8 cellular contexts compared by ENCODE assay signal in genomic region chr22:31749636-31750364, GRCh38. TPM values are rescaled to one million over a fixed set of nuclear protein-coding genes. Genes with fewer than 3 reads are reported as not detected.
DNase-seq lines count a peak whose midpoint lies in the region; ATAC-seq and TF ChIP-seq lines count a peak whose summit lies in the region.

Gene PRR14L (minus strand): TSS chr22:31750132. CDS start chr22:31738860, 11,272 bp downstream.

- TF ChIP-seq CTCF in coronary artery (IDR thresholded peaks at IDR 0.05), result no peak

- peak within 1 kb of the TSS; percentile 95 to 99 (median 97) for H3K9ac ChIP-seq in BLaER1 treated with 17β-estradiol and CSF1 and Interleukin-3, amounts not matched to agents 10 nM and 100 nM

- peaks cover 0 to 31% (median 14%) of the 10 kb centered on the region in 11 experiments; a peak in 12 of 22 replicates for H4K20me1 ChIP-seq in BLaER1 treated with 17β-estradiol and CSF1 and Interleukin-3, amounts not matched to agents 10 nM and 100 nM

- no peaks in the 10 kb centered on the region for H3K9me3 ChIP-seq in BLaER1 treated with 17β-estradiol and CSF1 and Interleukin-3, amounts not matched to agents 10 nM and 100 nM (replicated peaks in 1 of 11)

- H3K4me1 ChIP-seq in BLaER1 treated with 17β-estradiol and CSF1 and Interleukin-3, amounts not matched to agents 10 nM and 100 nM, result peaks cover 51 to 60% (median 54%) of the 10 kb centered on the region in 10 experiments

- H3K27ac ChIP-seq in BLaER1 treated with 17β-estradiol and CSF1 and Interleukin-3, amounts not matched to agents 10 nM and 100 nM, result peak within 1 kb of the TSS; percentile 88 to 99 (median 96)
- H3K27ac ChIP-seq in coronary artery, result peak within 1 kb of the TSS; percentile 76 to 85
- H3K27ac ChIP-seq in layer of hippocampus (ENCODE audit: low read depth, low read length), result peak within 1 kb of the TSS; percentile 82

- peak within 1 kb of the TSS; percentile 79 to 99 (median 88) for H3K4me3 ChIP-seq in BLaER1 treated with 17β-estradiol and CSF1 and Interleukin-3, amounts not matched to agents 10 nM and 100 nM
- H3K4me3 ChIP-seq in coronary artery, result peak within 1 kb of the TSS; percentile 85

- POLR2A ChIA-PET in activated CD4-positive, alpha-beta T cell treated with anti-CD3 and anti-CD28 coated beads, Interleukin-2, amount 10 ng/mL, durations not matched to agents 7 days and 5 days (lab: Charles Lee), result no interaction called here

- CTCF ChIA-PET in activated CD4-positive, alpha-beta T cell treated with anti-CD3 and anti-CD28 coated beads, Interleukin-2, amount 10 ng/mL, durations not matched to agents 7 days and 5 days (lab: Charles Lee), result interaction anchor here (1.0 to 2.8 kb wide), 3 partner anchors 10 to 84 kb away, joined by 3 to 6 read pairs (median 3); no protein-coding TSS in a partner anchor

- H3K36me3 Mint-ChIP-seq in activated CD4-positive, alpha-beta T cell treated with anti-CD3 and anti-CD28 coated beads, Interleukin-2, amount 10 ng/mL, durations not matched to agents 7 days and 5 days (ENCODE audit: low read depth), result peaks cover 16% of the 10 kb centered on the region

- peak within 1 kb of the TSS; percentile 89 for H3K4me3 Mint-ChIP-seq in activated CD4-positive, alpha-beta T cell treated with anti-CD3 and anti-CD28 coated beads, Interleukin-2, amount 10 ng/mL, durations not matched to agents 7 days and 5 days

- ATAC-seq in GM19351 (IDR thresholded peaks at IDR 0.05; ENCODE audit: unreplicated experiment) (peak; percentile 58), HG03520 (IDR thresholded peaks at IDR 0.05; ENCODE audit: unreplicated experiment) (peak; percentile 48)

- peaks cover 54% of the 10 kb centered on the region for H3K4me1 Mint-ChIP-seq in activated CD4-positive, alpha-beta T cell treated with anti-CD3 and anti-CD28 coated beads, Interleukin-2, amount 10 ng/mL, durations not matched to agents 7 days and 5 days

- DNase-seq in NCI-H69 (lab: John Stamatoyannopoulos, UW) (peak; percentile 99), coronary artery (ENCODE audit: low spot score) (peak; percentile 97)
- peak; percentile 98 for DNase-seq in activated CD4-positive, alpha-beta T cell treated with anti-CD3 and anti-CD28 coated beads, Interleukin-2, amount 10 ng/mL, durations not matched to agents 7 days and 5 days
- DNase-seq in stimulated activated CD4-positive, alpha-beta T cell treated with anti-CD3 and anti-CD28 coated beads, Interleukin-1b, Interleukin-23, amount 100 ng/mL, for 24 hours (ENCODE audit: low read depth in 4 of 4, low spot score in 1 of 4), result peak; percentile 98 to 100 (median 99)

- H3K36me3 ChIP-seq in BLaER1 treated with 17β-estradiol and CSF1 and Interleukin-3, amounts not matched to agents 10 nM and 100 nM, result peaks cover 13 to 33% (median 25%) of the 10 kb centered on the region in 11 experiments; a peak in 20 of 22 replicates

- H3K9me3 Mint-ChIP-seq in activated CD4-positive, alpha-beta T cell treated with anti-CD3 and anti-CD28 coated beads, Interleukin-2, amount 10 ng/mL, durations not matched to agents 7 days and 5 days, result no peaks in the 10 kb centered on the region

- H3K4me2 ChIP-seq in BLaER1 treated with 17β-estradiol and CSF1 and Interleukin-3, amounts not matched to agents 10 nM and 100 nM, result peak within 1 kb of the TSS; percentile 87 to 98 (median 93)

- H3K27me3 Mint-ChIP-seq in activated CD4-positive, alpha-beta T cell treated with anti-CD3 and anti-CD28 coated beads, Interleukin-2, amount 10 ng/mL, durations not matched to agents 7 days and 5 days, result no peaks in the 10 kb centered on the region

- H3K27me3 ChIP-seq in BLaER1 treated with 17β-estradiol and CSF1 and Interleukin-3, amounts not matched to agents 10 nM and 100 nM, result no peaks in the 10 kb centered on the region
- H3K27me3 ChIP-seq in layer of hippocampus (ENCODE audit: control insufficient read depth, insufficient read depth, low read length), result no peaks in the 10 kb centered on the region

- H3K27ac Mint-ChIP-seq in activated CD4-positive, alpha-beta T cell treated with anti-CD3 and anti-CD28 coated beads, Interleukin-2, amount 10 ng/mL, durations not matched to agents 7 days and 5 days, result peak within 1 kb of the TSS; percentile 95

RNA-seq across cellular contexts. Expression of gene PRR14L, which starts in this region (rescaled TPM):
- 10 to 100 TPM; 63.5 to 72.4 TPM for total RNA-seq in activated CD4-positive, alpha-beta T cell treated with anti-CD3 and anti-CD28 coated beads, Interleukin-2, amount 10 ng/mL, durations not matched to agents 7 days and 5 days

Comparison
In these comparisons a context has a peak if more than half of its experiments do, and no peak if none do; other contexts are left out.
1. Peak in every context shown above with its lines: DNase-seq, ATAC-seq, H3K4me3 ChIP-seq and H3K27ac ChIP-seq.